ENCODE assay signal across 9 cellular contexts in genomic region chr20:41428285-41428684, GRCh38.
DNase-seq lines count a peak whose midpoint lies in the region; TF ChIP-seq lines count a peak whose summit lies in the region.
"Had no signal": no experiment of that assay in that cellular context is flagged by ENCODE, and none has a peak within 500 bp of the region (broad histone marks: within the 10 kb centered on the region; RNA-seq: fewer than 3 reads in every experiment).

No MANE protein-coding gene starts in this region.

- DNase-seq in EL (peak; percentile 75), LHCN-M2 (ENCODE audit: low read depth) (peak; percentile 93), kidney glomerular epithelial cell (lab: John Stamatoyannopoulos, UW) (peak; percentile 89), DMS114 treated with DMSO at 0.1 percent for 48 hours (lab: John Stamatoyannopoulos, UW; ENCODE audit: unreplicated experiment) (no peak), GM13977 (ENCODE audit: low spot score) (no peak), SKM-1 treated with dmso at 0.1 percent for 144 hours (lab: John Stamatoyannopoulos, UW; ENCODE audit: unreplicated experiment) (no peak), NCI-H1436 (lab: John Stamatoyannopoulos, UW) (no peak)
- DNase-seq in activated naive CD4-positive, alpha-beta T cell treated with anti-CD3 and anti-CD28 coated beads, Interleukin-2, amount 50 U/mL, for 16 hours, result peak; percentile 24
- DNase-seq: NCI-H748 treated with DMSO at 0.1 percent for 48 hours had no signal

- no peak for TF ChIP-seq CTCF in GM13977 (IDR thresholded peaks at IDR 0.05; ENCODE audit: extremely low read depth, insufficient read depth, missing control alignments)

- in situ Hi-C loops in GM13977 (cut with MboI; ENCODE audit: low pct_unique_long_range_greater_than_20kb, low sequenced_read_pairs, unreplicated experiment), result no loop called here

Comparison
In these comparisons a context has a peak if more than half of its experiments do, and no peak if none do; other contexts are left out.
1. DNase-seq: peak in EL (single experiment), LHCN-M2 (single experiment), activated naive CD4-positive, alpha-beta T cell treated with anti-CD3 and anti-CD28 coated beads, Interleukin-2, amount 50 U/mL, for 16 hours (single experiment) and kidney glomerular epithelial cell (single experiment); none in DMS114 treated with DMSO at 0.1 percent for 48 hours (single experiment), GM13977 (single experiment), SKM-1 treated with dmso at 0.1 percent for 144 hours (single experiment) and NCI-H1436 (single experiment).